ENCODE assay signal across 15 cellular contexts in genomic region chr11:46658259-46658658, GRCh38. TPM values are rescaled to one million over a fixed set of nuclear protein-coding genes. Genes with fewer than 3 reads are reported as not detected.
DNase-seq lines count a peak whose midpoint lies in the region; ATAC-seq and TF ChIP-seq lines count a peak whose summit lies in the region.
"Had no signal": no experiment of that assay in that cellular context is flagged by ENCODE, and none has a peak within 500 bp of the region (broad histone marks: within the 10 kb centered on the region; RNA-seq: fewer than 3 reads in every experiment).

No MANE protein-coding gene starts in this region.

- H3K27me3 ChIP-seq in BLaER1 treated with 17β-estradiol and CSF1 and Interleukin-3, amounts not matched to agents 10 nM and 100 nM, result no peaks in the 10 kb centered on the region
- H3K27me3 ChIP-seq in psoas muscle (ENCODE audit: insufficient read depth in 3 of 3, low read length in 2 of 3), result no peaks in the 10 kb centered on the region

- peaks cover 45% of the 10 kb centered on the region for H3K36me3 Mint-ChIP-seq in osteocyte (ENCODE audit: unreplicated experiment)

- H3K4me1 Mint-ChIP-seq in osteocyte (ENCODE audit: unreplicated experiment), result no peaks in the 10 kb centered on the region

- H3K9ac ChIP-seq in BLaER1 treated with 17β-estradiol and CSF1 and Interleukin-3, amounts not matched to agents 10 nM and 100 nM, result peak overlapping the region in 8 of 11 experiments; percentile 66 to 78 (median 76); a peak in 10 of 22 replicates
- H3K9ac ChIP-seq: KMS-11 had no signal

- H3K4me3 Mint-ChIP-seq in osteocyte (ENCODE audit: unreplicated experiment), result no peak overlapping the region
- H3K4me3 Mint-ChIP-seq: activated CD4-positive, alpha-beta memory T cell treated with anti-CD3 and anti-CD28 coated beads for 36 hours had no signal

- no peaks in the 10 kb centered on the region; a peak in 1 of 22 replicates for H4K20me1 ChIP-seq in BLaER1 treated with 17β-estradiol and CSF1 and Interleukin-3, amounts not matched to agents 10 nM and 100 nM

- H3K9me3 Mint-ChIP-seq in osteocyte (ENCODE audit: unreplicated experiment), result no peaks in the 10 kb centered on the region
- H3K9me3 Mint-ChIP-seq: activated CD4-positive, alpha-beta memory T cell treated with anti-CD3 and anti-CD28 coated beads for 36 hours had no signal

- H3K4me1 ChIP-seq in BLaER1 treated with 17β-estradiol and CSF1 and Interleukin-3, amounts not matched to agents 10 nM and 100 nM, result peaks cover 16 to 72% (median 48%) of the 10 kb centered on the region in 10 experiments; a peak in 19 of 20 replicates
- no peaks in the 10 kb centered on the region for H3K4me1 ChIP-seq in psoas muscle

- no peak overlapping the region for H3K27ac Mint-ChIP-seq in osteocyte (ENCODE audit: unreplicated experiment)
- H3K27ac Mint-ChIP-seq: activated CD4-positive, alpha-beta memory T cell treated with anti-CD3 and anti-CD28 coated beads for 36 hours had no signal

- H3K27me3 Mint-ChIP-seq in osteocyte (ENCODE audit: unreplicated experiment), result no peaks in the 10 kb centered on the region
- H3K27me3 Mint-ChIP-seq: activated CD4-positive, alpha-beta memory T cell treated with anti-CD3 and anti-CD28 coated beads for 36 hours had no signal

- TF ChIP-seq CTCF in fibroblast of mammary gland (conservative IDR thresholded peaks at IDR 0.05; ENCODE audit: control insufficient read depth, insufficient read depth, low read depth, low read length), result no peak
- no peak for TF ChIP-seq CTCF in psoas muscle (IDR thresholded peaks at IDR 0.05)
- TF ChIP-seq CTCF in osteocyte (IDR thresholded peaks at IDR 0.05), result no peak

- DNase-seq in MV-4-11 (lab: John Stamatoyannopoulos, UW) (peak; percentile 64), fibroblast of mammary gland (ENCODE audit: low read depth) (peak; percentile 89), psoas muscle (peak; percentile 70 to 82), osteocyte (ENCODE audit: extremely low spot score, unreplicated experiment) (no peak), NOMO-1 (lab: John Stamatoyannopoulos, UW; ENCODE audit: unreplicated experiment in 2 of 2) (no peak), mesenteric fat pad (ENCODE audit: low spot score) (no peak)
- DNase-seq in stimulated activated naive CD8-positive, alpha-beta T cell treated with anti-CD3 and anti-CD28 coated beads, Interleukin-15, Interleukin-2, amounts not matched to agents 100 U/mL and 50 U/mL, for 24 hours, result no peak
- DNase-seq: activated CD4-positive, alpha-beta memory T cell treated with anti-CD3 and anti-CD28 coated beads for 36 hours; activated naive CD4-positive, alpha-beta T cell treated with Interleukin-2 at 50 U/mL for 16 hours; NCI-H2171; OCI-M1; stimulated activated CD4-positive, alpha-beta T cell treated with anti-CD3 and anti-CD28 coated beads, Interleukin-1b, Interleukin-23, amount 100 ng/mL, for 48 hours; T-helper 2 cell had no signal

- peak overlapping the region in 7 of 11 experiments; percentile 32 to 75 (median 62); a peak in 11 of 22 replicates for H3K4me2 ChIP-seq in BLaER1 treated with 17β-estradiol and CSF1 and Interleukin-3, amounts not matched to agents 10 nM and 100 nM

- WGBS in psoas muscle, 3 donors, result 72 to 92% (median 74%) methylated on average over 4 of the region's 4 CpGs

- peak in 3 of 4 donors; percentile 46 to 66 (median 48) for ATAC-seq in psoas muscle
- no peak for ATAC-seq in stimulated activated naive CD8-positive, alpha-beta T cell treated with anti-CD3 and anti-CD28 coated beads, Interleukin-15, Interleukin-2, amounts not matched to agents 100 U/mL and 50 U/mL, for 24 hours

- intact Hi-C loops in psoas muscle (cut with DNase I), result no loop called here

- no peak overlapping the region for H3K4me3 ChIP-seq in BLaER1 treated with 17β-estradiol and CSF1 and Interleukin-3, amounts not matched to agents 10 nM and 100 nM
- H3K4me3 ChIP-seq in fibroblast of mammary gland (ENCODE audit: control insufficient read depth, low read depth, low read length) (no peak overlapping the region), psoas muscle (no peak overlapping the region)

- H3K36me3 ChIP-seq in BLaER1 treated with 17β-estradiol and CSF1 and Interleukin-3, amounts not matched to agents 10 nM and 100 nM, result peaks cover 85 to 100% (median 92%) of the 10 kb centered on the region in 11 experiments
- peaks cover 3 to 100% of the 10 kb centered on the region in 2 donors for H3K36me3 ChIP-seq in psoas muscle (ENCODE audit: insufficient read depth in 1 of 2, low read depth in 1 of 2)

- H3K9me3 ChIP-seq in BLaER1 treated with 17β-estradiol and CSF1 and Interleukin-3, amounts not matched to agents 10 nM and 100 nM (replicated peaks in 1 of 11), result no peaks in the 10 kb centered on the region
- H3K9me3 ChIP-seq in psoas muscle, result no peaks in the 10 kb centered on the region

- peak overlapping the region in 9 of 11 experiments; percentile 76 to 100 (median 98); a peak in 18 of 22 replicates for H3K27ac ChIP-seq in BLaER1 treated with 17β-estradiol and CSF1 and Interleukin-3, amounts not matched to agents 10 nM and 100 nM
- no peak overlapping the region for H3K27ac ChIP-seq in psoas muscle

RNA-seq across cellular contexts. Expression of gene ATG13, which starts 40.9 kb away (rescaled TPM):
- total RNA-seq in psoas muscle, result 10 to 100 TPM; 27.0 to 50.7 (median 35.8) TPM
- polyA plus RNA-seq in psoas muscle, result 10 to 100 TPM; 16.8 to 50.5 (median 20.5) TPM
- total RNA-seq in osteocyte, result 87.2 and 88.6 TPM in 2 replicates
- 49.7 TPM for total RNA-seq in mesenteric fat pad

RNA-seq across cellular contexts. Expression of gene HARBI1, which starts 41.2 kb away (rescaled TPM):
- total RNA-seq in psoas muscle (1 to 10 TPM; 2.0 to 4.4 (median 2.8) TPM), osteocyte (6.1 and 6.7 TPM in 2 replicates), mesenteric fat pad (4.9 TPM)
- 1 to 10 TPM; 3.4 to 8.6 (median 3.8) TPM for polyA plus RNA-seq in psoas muscle

RNA-seq across cellular contexts. Expression of gene ARHGAP1, which starts 42.2 kb away (rescaled TPM):
- total RNA-seq in psoas muscle (10 to 100 TPM; 24.9 to 36.1 (median 31.4) TPM), osteocyte (97.2 and 98.1 TPM in 2 replicates), mesenteric fat pad (103 TPM)
- 10 to 100 TPM; 12.5 to 27.7 (median 20.4) TPM for polyA plus RNA-seq in psoas muscle

RNA-seq across cellular contexts. Expression of gene ZNF408, which starts 42.6 kb away (rescaled TPM):
- 10 to 100 TPM in 2 of 4 donors, 1 to 10 TPM in 2; 5.0 to 15.0 (median 9.8) TPM for total RNA-seq in psoas muscle
- polyA plus RNA-seq in psoas muscle, result 10 to 100 TPM in 1 of 3 donors, 1 to 10 TPM in 2; 9.6 to 12.7 (median 9.9) TPM
- 11.2 and 14.5 TPM in 2 replicates for total RNA-seq in osteocyte
- 5.8 TPM for total RNA-seq in mesenteric fat pad

Comparison
In these comparisons a context has a peak if more than half of its experiments do, and no peak if none do; other contexts are left out.
1. DNase-seq: peak in MV-4-11 (single experiment), fibroblast of mammary gland (single experiment) and psoas muscle (2 of 2); none in osteocyte (single experiment), NOMO-1 (0 of 2), mesenteric fat pad (single experiment) and stimulated activated naive CD8-positive, alpha-beta T cell treated with anti-CD3 and anti-CD28 coated beads, Interleukin-15, Interleukin-2, amounts not matched to agents 100 U/mL and 50 U/mL, for 24 hours (single experiment).